9 cellular contexts compared by ENCODE assay signal in the genomic region with DNA sequence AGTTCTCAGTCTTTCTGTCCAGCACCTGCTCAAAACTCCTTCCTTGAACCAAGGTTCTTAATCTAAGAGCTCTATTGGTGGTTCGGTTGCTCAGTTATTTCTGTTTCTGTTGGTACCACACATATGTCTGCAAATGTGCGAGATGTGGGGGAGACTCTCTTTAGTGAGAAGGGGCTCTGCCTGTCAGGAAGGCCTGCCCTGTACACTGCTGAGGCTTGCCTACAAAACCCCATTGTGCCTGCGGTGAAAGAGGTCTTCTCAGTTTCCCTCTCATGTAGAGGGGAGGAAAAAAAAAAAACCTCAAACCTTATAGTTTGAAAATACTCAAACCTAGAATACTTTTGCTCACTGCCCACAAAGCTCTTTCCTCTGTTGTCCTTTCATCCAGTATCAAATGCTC.
"Had no signal": no experiment of that assay in that cellular context is flagged by ENCODE, and none has a peak within 500 bp of the region (broad histone marks: within the 10 kb centered on the region; RNA-seq: fewer than 3 reads in every experiment).

No MANE protein-coding gene starts in this region.

- H3K36me3 ChIP-seq: HAP-1 had no signal

- H3K9ac ChIP-seq: GM23248 had no signal

- H3K27ac Mint-ChIP-seq: GM23338, H9, HFFc6 had no signal

- H3K4me3 ChIP-seq: GM23248, GM23338, HAP-1 had no signal

- H2AFZ ChIP-seq: GM23248, GM23338 had no signal

- H3K4me1 ChIP-seq: HAP-1 had no signal

- H3K4me2 ChIP-seq: GM23338 had no signal

- ATAC-seq: GM23338, HCT116 had no signal

- DNase-seq: GM23248, GOT3, H7, H9, HCEC 1CT, HFFc6 had no signal

- H3K4me3 Mint-ChIP-seq: GM23338, H9, HFFc6 had no signal

- H3K9me3 Mint-ChIP-seq: GM23338, H9 had no signal

- H3K27ac ChIP-seq: GM23248 had no signal

- H3K9me3 ChIP-seq: HAP-1 had no signal
